ENCODE assay signal across 35 cellular contexts in the genomic region with DNA sequence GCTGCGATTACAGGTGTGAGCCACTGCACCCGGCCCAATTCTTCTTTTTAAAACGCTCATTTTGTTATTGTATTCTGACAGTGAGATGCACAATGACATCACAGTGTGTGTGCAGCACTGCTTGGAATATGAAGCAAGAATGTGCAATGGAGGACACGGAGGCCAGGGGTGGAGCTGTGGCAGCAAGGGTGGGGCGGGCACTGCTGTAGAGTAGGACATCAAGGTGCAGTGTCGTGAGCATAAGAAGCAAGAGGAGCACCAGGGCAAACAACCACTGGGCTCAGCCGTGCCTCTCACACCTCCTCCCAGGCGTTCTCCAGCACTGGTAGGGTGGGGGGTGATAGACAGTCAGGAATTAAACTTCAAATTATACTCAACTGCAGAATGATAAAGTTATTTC. TPM values are rescaled to one million over a fixed set of nuclear protein-coding genes. Genes with fewer than 3 reads are reported as not detected.
A peak's percentile ranks its signal among the peaks of the same experiment; 100 is the strongest.
DNase-seq lines count a peak whose midpoint lies in the region; ATAC-seq, FAIRE-seq and TF ChIP-seq lines count a peak whose summit lies in the region.
"Had no signal": no experiment of that assay in that cellular context is flagged by ENCODE, and none has a peak within 500 bp of the region (broad histone marks: within the 10 kb centered on the region; RNA-seq: fewer than 3 reads in every experiment).

No MANE protein-coding gene starts in this region.

- TF ChIP-seq CTCF in K562 (IDR thresholded peaks at IDR 0.05 in 2 of 3, conservative IDR thresholded peaks at IDR 0.05 in 1 of 3; ENCODE audit: insufficient read depth in 2 of 3, low read depth in 1 of 3, low read length in 3 of 3) (no peak), spleen (IDR thresholded peaks at IDR 0.05 in 8 of 11, conservative IDR thresholded peaks at IDR 0.05 in 3 of 11) (no peak)

- H3K36me3 ChIP-seq in K562 (ENCODE audit: control insufficient read depth, insufficient read depth, low read length): no peaks in the 10 kb centered on the region
- no peaks in the 10 kb centered on the region for H3K36me3 ChIP-seq in spleen
- H3K36me3 ChIP-seq: left ventricle myocardium inferior, prostate gland, sigmoid colon, tibial artery, vagina had no signal

- intact Hi-C loops in K562 (cut with micrococcal nuclease): no loop called here
- intact Hi-C loops in spleen (cut with DNase I; ENCODE audit: low total_unique reads): no loop called here

- BruUV-seq in K562 (replicated peaks; lab: Mats Ljungman, UMichigan): no TSS peak

- H3K4me2 ChIP-seq in K562 (ENCODE audit: insufficient read depth, low read length): no peak overlapping the region

- ATAC-seq in K562: peak; percentile 55
- ATAC-seq in GM21526 (IDR thresholded peaks at IDR 0.05; ENCODE audit: low FRiP score, unreplicated experiment): no peak
- ATAC-seq in GM21447 (IDR thresholded peaks at IDR 0.05; ENCODE audit: unreplicated experiment): no peak

- H3K27me3 ChIP-seq in K562 (ENCODE audit: control insufficient read depth in 2 of 2, insufficient read depth in 2 of 2, low read length in 2 of 2) (peaks cover 0 to 10% of the 10 kb centered on the region in 2 experiments; a peak in 1 of 5 replicates), spleen (replicated peaks in 1 of 7) (peaks cover 0 to 83% (median 29%) of the 10 kb centered on the region in 7 donors)
- H3K27me3 ChIP-seq: vagina had no signal

- H3K27ac ChIP-seq in K562 (ENCODE audit: extremely low read depth, low read depth, low read length): no peak overlapping the region
- H3K27ac ChIP-seq in spleen: no peak overlapping the region
- H3K27ac ChIP-seq: coronary artery, left ventricle myocardium inferior, prostate gland, sigmoid colon, tibial artery, vagina had no signal

- TF ChIP-seq RAD21 in K562 (CRISPR knock-in tag; conservative IDR thresholded peaks at IDR 0.05 in 1 of 2, IDR thresholded peaks at IDR 0.05 in 1 of 2): no peak

- H2AFZ ChIP-seq in K562 (ENCODE audit: low read depth, low read length): no peak overlapping the region

- no peaks in the 10 kb centered on the region for H3K79me2 ChIP-seq in K562 (ENCODE audit: control insufficient read depth, insufficient read depth, low read length)

- no peaks in the 10 kb centered on the region for H4K20me1 ChIP-seq in K562 (replicated peaks; ENCODE audit: control insufficient read depth, insufficient read depth, low read length)

- H3K4me1 ChIP-seq in K562 (replicated peaks in 1 of 2; ENCODE audit: control insufficient read depth in 2 of 2, insufficient read depth in 2 of 2, low read length in 2 of 2) (peaks cover 0 to 6% of the 10 kb centered on the region in 2 experiments; a peak in 3 of 5 replicates), spleen (peaks cover 0 to 12% (median 8%) of the 10 kb centered on the region in 6 donors)
- H3K4me1 ChIP-seq: prostate gland had no signal

- H3K9ac ChIP-seq in K562 (ENCODE audit: insufficient read depth in 1 of 2, low read depth in 2 of 2, low read length in 2 of 2): no peak overlapping the region

- POLR2A ChIA-PET in K562 (lab: Yijun Ruan, JAX): interaction anchor here (0.9 kb wide), 1 partner anchor 18 kb away, joined by 3 read pairs; no protein-coding TSS in a partner anchor

- WGBS in K562 (ENCODE audit: insufficient coverage, low coverage, missing lambda C conversion rate): 4% methylated on average over 7 of the region's 8 CpGs
- WGBS in spleen, 5 donors: 73 to 87% (median 77%) methylated on average over 8 of the region's 8 CpGs

- peak; percentile 46 for DNase-seq in activated effector memory CD4-positive, alpha-beta T cell treated with anti-CD3 and anti-CD28 coated beads, Interleukin-2, amount 50 U/mL, for 16 hours
- no peak for DNase-seq in activated effector memory CD4-positive, alpha-beta T cell treated with Interleukin-2 at 50 U/mL for 16 hours
- DNase-seq in HT-29 (ENCODE audit: low spot score) (peak; percentile 62), K562 (ENCODE audit: extremely low read depth in 1 of 4, low spot score in 3 of 4) (no peak), spleen (peak; percentile 59), mesenteric fat pad (ENCODE audit: low spot score) (no peak)
- DNase-seq: activated CD4-positive, alpha-beta T cell treated with anti-CD3 and anti-CD28 coated beads, Interleukin-2, amount 50 U/mL, for 1 hour; activated T-cell treated with anti-CD3 and anti-CD28 coated beads, Interleukin-2, amount 50 U/mL, for 1 hour; caudate nucleus; CD8-positive, alpha-beta memory T cell; effector memory CD4-positive, alpha-beta T cell; EL; HFFc6; immature natural killer cell; KBM-7; left ventricle myocardium inferior; mesendoderm; naive B cell; NCI-H1105; NCI-H1930; NCI-H526 treated with DMSO at 0.1 percent for 48 hours; nucleus accumbens; SIG-M5; stimulated activated CD4-positive, alpha-beta T cell treated with anti-CD3 and anti-CD28 coated beads, Interleukin-4, amount 100 ng/mL, for 24 hours; T1000; tibial artery had no signal

- no peak for TF ChIP-seq EP300 in K562 (IDR thresholded peaks at IDR 0.05; ENCODE audit: low read length)

- in situ Hi-C loops in K562 (cut with MboI): no loop called here

- FAIRE-seq in K562 (lab: Jason Lieb, UNC): no peak
- FAIRE-seq: RCC 7860 had no signal

- H3K9me3 ChIP-seq in K562 (replicated peaks; ENCODE audit: control insufficient read depth, insufficient read depth, low read depth, low read length) (no peaks in the 10 kb centered on the region), spleen (no peaks in the 10 kb centered on the region)
- H3K9me3 ChIP-seq: left ventricle myocardium inferior, prostate gland, sigmoid colon, tibial artery, vagina had no signal

- no peaks in the 10 kb centered on the region for H3K9me1 ChIP-seq in K562 (ENCODE audit: control insufficient read depth, insufficient read depth, low read length)

- no peak overlapping the region for H3K4me3 ChIP-seq in K562
- no peak overlapping the region for H3K4me3 ChIP-seq in spleen
- H3K4me3 ChIP-seq: coronary artery, left ventricle myocardium inferior, prostate gland, sigmoid colon, tibial artery, vagina had no signal

- TF ChIP-seq POLR2A in K562 (conservative IDR thresholded peaks at IDR 0.05): no peak
- TF ChIP-seq POLR2A in spleen (IDR thresholded peaks at IDR 0.05): no peak

- CTCF ChIA-PET in K562 (lab: Yijun Ruan, JAX; ENCODE audit: low intra/inter-chr PET ratio): no interaction called here

TF ChIP-seq in K562, 482 proteins besides CTCF, POLR2A, EP300 and RAD21:
- TF ChIP-seq GABPA (tag; conservative IDR thresholded peaks at IDR 0.05; ENCODE audit: low read depth) (no peak), RBBP5 (IDR thresholded peaks at IDR 0.05; ENCODE audit: borderline replicate concordance, insufficient read depth, low read length, poor library complexity, severe bottlenecking) (no peak), ZNF586 (CRISPR knock-in tag; conservative IDR thresholded peaks at IDR 0.05) (no peak), ZNF282 (CRISPR knock-in tag; IDR thresholded peaks at IDR 0.05) (no peak), CXXC5 (CRISPR knock-in tag; IDR thresholded peaks at IDR 0.05) (no peak), CBFA2T3 (IDR thresholded peaks at IDR 0.05) (no peak), CEBPG (CRISPR knock-in tag; IDR thresholded peaks at IDR 0.05) (peak; percentile 74), CEBPG (tag; conservative IDR thresholded peaks at IDR 0.05 in 1 of 2, IDR thresholded peaks at IDR 0.05 in 1 of 2) (peak in 1 of 2 experiments; percentile 71; a peak in 2 of 4 replicates), NONO (IDR thresholded peaks at IDR 0.05; ENCODE audit: low read depth in 2 of 2, low read length in 1 of 2) (no peak)
- TF ChIP-seq, protein P1, sequence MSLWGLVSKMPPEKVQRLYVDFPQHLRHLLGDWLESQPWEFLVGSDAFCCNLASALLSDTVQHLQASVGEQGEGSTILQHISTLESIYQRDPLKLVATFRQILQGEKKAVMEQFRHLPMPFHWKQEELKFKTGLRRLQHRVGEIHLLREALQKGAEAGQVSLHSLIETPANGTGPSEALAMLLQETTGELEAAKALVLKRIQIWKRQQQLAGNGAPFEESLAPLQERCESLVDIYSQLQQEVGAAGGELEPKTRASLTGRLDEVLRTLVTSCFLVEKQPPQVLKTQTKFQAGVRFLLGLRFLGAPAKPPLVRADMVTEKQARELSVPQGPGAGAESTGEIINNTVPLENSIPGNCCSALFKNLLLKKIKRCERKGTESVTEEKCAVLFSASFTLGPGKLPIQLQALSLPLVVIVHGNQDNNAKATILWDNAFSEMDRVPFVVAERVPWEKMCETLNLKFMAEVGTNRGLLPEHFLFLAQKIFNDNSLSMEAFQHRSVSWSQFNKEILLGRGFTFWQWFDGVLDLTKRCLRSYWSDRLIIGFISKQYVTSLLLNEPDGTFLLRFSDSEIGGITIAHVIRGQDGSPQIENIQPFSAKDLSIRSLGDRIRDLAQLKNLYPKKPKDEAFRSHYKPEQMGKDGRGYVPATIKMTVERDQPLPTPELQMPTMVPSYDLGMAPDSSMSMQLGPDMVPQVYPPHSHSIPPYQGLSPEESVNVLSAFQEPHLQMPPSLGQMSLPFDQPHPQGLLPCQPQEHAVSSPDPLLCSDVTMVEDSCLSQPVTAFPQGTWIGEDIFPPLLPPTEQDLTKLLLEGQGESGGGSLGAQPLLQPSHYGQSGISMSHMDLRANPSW (CRISPR knock-in tag; IDR thresholded peaks at IDR 0.05): no peak

RNA-seq across cellular contexts. Expression of a gene that starts 26.8 kb away (rescaled TPM):
- total RNA-seq in HT-29 (2014; rRNA removed; shearing (Covaris generic)): not detected in 2 replicates
- 0.18 TPM in 1 of 2 replicates, not detected in the other for total RNA-seq in K562 (2011; cell fraction: chromatin; rRNA removed; ENCODE audit: low replicate concordance)
- total RNA-seq in K562 (2011; cell fraction: nucleolus; rRNA removed): 0.13 TPM in 1 of 2 replicates, not detected in the other
- total RNA-seq in K562 (2011; cell fraction: nucleoplasm; rRNA removed): 0.15 TPM in 2 replicates
- total RNA-seq in K562 (2014; rRNA removed) (3.4 and 3.8 TPM in 2 replicates), K562 (2014; rRNA removed; fragmentation: Illumina TruSeq; extraction: Trizol) (0.51 and 0.80 TPM in 2 replicates), K562 (2015; rRNA removed; fragmentation: Illumina TruSeq; extraction: Trizol) (1.8 and 2.5 TPM in 2 replicates), K562 (2021) (7.1 and 7.2 TPM in 2 replicates), spleen (under 1 TPM in 4 of 7 donors, not detected in 3; 0.10 to 0.42 (median 0.17) TPM), mesenteric fat pad (2.1 TPM)
- polyA plus RNA-seq in K562 (2011; rRNA removed) (0.01 TPM in 2 replicates), K562 (2014; fragmentation: Illumina TruSeq; extraction: Trizol) (1.2 and 4.7 TPM in 2 replicates), K562 (2014; fragmentation: Nextera tagmentation; extraction: Ambion mirVana) (under 1 TPM; 0.35 to 0.55 TPM), K562 (2014; rRNA removed) (3.3 and 5.3 TPM in 2 replicates), spleen (under 1 TPM in 2 of 3 donors, not detected in 1; 0.06 to 0.18 TPM)
- not detected in 2 replicates for polyA plus RNA-seq in K562 (2011; cell fraction: cytosol; rRNA removed)
- 0.03 and 0.09 TPM in 2 replicates for polyA plus RNA-seq in K562 (2011; cell fraction: nucleus; rRNA removed)
- polyA plus RNA-seq in K562 (2012): 3.8 and 8.2 TPM in 2 replicates
- 0.03 and 0.11 TPM in 2 replicates for polyA minus RNA-seq in K562 (2011; rRNA and poly(A)+ RNA removed)
- polyA minus RNA-seq in K562 (2011; cell fraction: cytosol; rRNA and poly(A)+ RNA removed): not detected in 2 replicates
- polyA minus RNA-seq in K562 (2011; cell fraction: nucleus; rRNA and poly(A)+ RNA removed): 0.11 TPM in 1 of 2 replicates, not detected in the other
- total RNA-seq: A673; CD8-positive, alpha-beta memory T cell; HFFc6; MCF 10A had no signal
- polyA plus RNA-seq: CD8-positive, alpha-beta memory T cell; immature natural killer cell had no signal

Comparison
In these comparisons a context has a peak if more than half of its experiments do, and no peak if none do; other contexts are left out.
1. DNase-seq: peak in activated effector memory CD4-positive, alpha-beta T cell treated with anti-CD3 and anti-CD28 coated beads, Interleukin-2, amount 50 U/mL, for 16 hours (single experiment), HT-29 (single experiment) and spleen (single experiment); none in activated effector memory CD4-positive, alpha-beta T cell treated with Interleukin-2 at 50 U/mL for 16 hours (single experiment), K562 (0 of 4) and mesenteric fat pad (single experiment).